Comparison of ENCODE assay signal across 9 cellular contexts in the genomic region with DNA sequence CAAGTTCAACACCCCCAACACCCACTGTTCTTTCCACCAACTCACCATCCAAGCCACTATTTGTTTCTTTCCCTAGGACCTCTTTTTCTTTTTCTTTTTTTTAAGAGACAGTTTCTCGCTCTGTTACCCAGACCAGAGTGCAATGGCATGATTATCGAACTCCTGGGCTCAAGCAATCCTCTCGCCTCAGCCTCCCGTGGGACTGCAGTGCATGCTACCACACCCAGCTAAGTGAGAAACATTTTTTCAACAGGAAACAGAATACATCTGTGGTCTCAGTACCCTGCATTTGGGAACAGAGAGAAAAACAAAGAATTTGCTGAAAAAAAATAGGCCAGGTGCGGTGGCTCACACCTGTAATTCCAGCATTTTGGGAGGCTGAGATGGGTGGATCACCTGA. TPM values are rescaled to one million over a fixed set of nuclear protein-coding genes. Genes with fewer than 3 reads are reported as not detected.
DNase-seq lines count a peak whose midpoint lies in the region; ATAC-seq, FAIRE-seq and TF ChIP-seq lines count a peak whose summit lies in the region.
"Had no signal": no experiment of that assay in that cellular context is flagged by ENCODE, and none has a peak within 500 bp of the region (broad histone marks: within the 10 kb centered on the region; RNA-seq: fewer than 3 reads in every experiment).

No MANE protein-coding gene starts in this region.

- CTCF ChIA-PET in RWPE1 (lab: Yijun Ruan, JAX) = interaction anchor here (0.7 kb wide), 1 partner anchor 16 kb away, joined by 5 read pairs; no protein-coding TSS in a partner anchor

- H3K4me3 Mint-ChIP-seq in naive B cell = peak overlapping the region; percentile 61 to 92 (median 84)

- TF ChIP-seq CTCF in RWPE1 (conservative IDR thresholded peaks at IDR 0.05; ENCODE audit: low read depth) (no peak), D721Med (IDR thresholded peaks at IDR 0.05; ENCODE audit: insufficient read depth, missing control alignments) (no peak)

- POLR2A ChIA-PET in RWPE1 (lab: Yijun Ruan, JAX; ENCODE audit: low non-redundant PET) = no interaction called here

- ATAC-seq in GM18498 (IDR thresholded peaks at IDR 0.05; ENCODE audit: unreplicated experiment) (peak; percentile 33), GM21390 (IDR thresholded peaks at IDR 0.05; ENCODE audit: unreplicated experiment) (peak; percentile 40), naive B cell (ENCODE audit: low read depth in 2 of 2) (peak; percentile 46 to 48)

- no peaks in the 10 kb centered on the region for H3K9me3 Mint-ChIP-seq in naive B cell

- H3K27ac Mint-ChIP-seq in naive B cell = peak overlapping the region; percentile 93 to 99 (median 98)

- H3K27ac ChIP-seq in RWPE1 = peak overlapping the region; percentile 14

- FAIRE-seq in D721Med (lab: Jason Lieb, UNC) = no peak

- peaks cover 67 to 99% (median 93%) of the 10 kb centered on the region in 3 donors for H3K4me1 Mint-ChIP-seq in naive B cell

- no peak for DNase-seq in RWPE1 (ENCODE audit: low spot score)
- peak; percentile 56 for DNase-seq in naive B cell
- DNase-seq in ureter (ENCODE audit: low spot score) = no peak
- no peak for DNase-seq in D721Med (ENCODE audit: insufficient read length, low spot score)
- no peak for DNase-seq in NK-92 treated with Interleukin-12 subunit alpha and Interleukin-12 subunit beta, amount 100 ng/mL, for 24 hours (lab: John Stamatoyannopoulos, UW)
- DNase-seq in NCI-H1930 (lab: John Stamatoyannopoulos, UW) = no peak
- DNase-seq: retina had no signal

- H3K27me3 Mint-ChIP-seq in naive B cell = no peaks in the 10 kb centered on the region

- H3K36me3 Mint-ChIP-seq in naive B cell = no peaks in the 10 kb centered on the region

RNA-seq across cellular contexts. Expression of a gene that starts 24.6 kb away (rescaled TPM):
- 100 to 1,000 TPM in 1 of 6 donors, 10 to 100 TPM in 5; 30.4 to 112 (median 72.8) TPM for polyA plus RNA-seq in naive B cell (ENCODE audit: low read depth in 6 of 6)
- 107 TPM for total RNA-seq in ureter
